In the genomic region with DNA sequence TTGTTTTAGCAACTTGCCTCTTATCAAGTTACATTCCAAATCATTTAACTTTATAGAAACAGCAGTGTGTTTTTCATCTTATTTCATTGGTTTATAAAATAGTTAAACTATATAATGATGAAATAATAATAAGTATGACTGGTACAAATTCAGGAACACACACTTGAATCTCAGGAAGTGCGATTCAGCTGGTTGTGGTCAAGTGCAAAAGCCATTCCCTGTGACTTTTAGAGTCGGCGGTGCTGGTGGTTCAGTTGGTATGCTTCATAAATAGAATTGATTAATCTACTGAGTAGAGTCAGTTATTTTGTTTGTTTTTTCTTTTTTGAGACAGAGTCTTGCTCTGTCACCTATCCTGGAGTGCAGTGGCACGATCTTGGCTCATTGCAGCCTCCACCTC, we compare ENCODE assay signal across 24 cellular contexts. TPM values are rescaled to one million over a fixed set of nuclear protein-coding genes. Genes with fewer than 3 reads are reported as not detected.
DNase-seq lines count a peak whose midpoint lies in the region; FAIRE-seq and TF ChIP-seq lines count a peak whose summit lies in the region.
"Had no signal": no experiment of that assay in that cellular context is flagged by ENCODE, and none has a peak within 500 bp of the region (broad histone marks: within the 10 kb centered on the region; RNA-seq: fewer than 3 reads in every experiment).

No MANE protein-coding gene starts in this region.

- H2AK5ac ChIP-seq in trophoblast cell (ENCODE audit: low read length): no peak overlapping the region

- H3K36me3 ChIP-seq in GM23248 (ENCODE audit: low read depth) (peaks cover 44% of the 10 kb centered on the region), endothelial cell of umbilical vein (ENCODE audit: control insufficient read depth in 2 of 2, extremely low read depth in 1 of 2, insufficient read depth in 2 of 2, low read length in 2 of 2) (peaks cover 11% of the 10 kb centered on the region in 2 experiments), trophoblast cell (ENCODE audit: control insufficient read depth in 1 of 2, insufficient read depth in 2 of 2, low read length in 2 of 2) (peaks cover 7 to 9% of the 10 kb centered on the region in 2 experiments)

- H3K14ac ChIP-seq in trophoblast cell (ENCODE audit: low read length): no peak overlapping the region

- H3K9me2 ChIP-seq in GM23248 (ENCODE audit: insufficient read depth): no peaks in the 10 kb centered on the region

- H3K4me3 ChIP-seq in GM23248: no peak overlapping the region
- H3K4me3 ChIP-seq in NB4 (ENCODE audit: low read depth, low read length): no peak overlapping the region
- no peak overlapping the region for H3K4me3 ChIP-seq in endothelial cell of umbilical vein (replicated peaks in 1 of 3; ENCODE audit: insufficient read depth in 1 of 3, low read depth in 1 of 3, low read length in 3 of 3)
- H3K4me3 ChIP-seq in trophoblast cell (ENCODE audit: low read depth, low read length): no peak overlapping the region
- H3K4me3 ChIP-seq: hepatocyte, left lung had no signal

- POLR2A ChIA-PET in endothelial cell of umbilical vein (lab: Charles Lee): no interaction called here

- H4K12ac ChIP-seq in trophoblast cell (ENCODE audit: low read depth, low read length): no peak overlapping the region

- H2AFZ ChIP-seq in GM23248 (no peak overlapping the region), endothelial cell of umbilical vein (ENCODE audit: low read depth, low read length) (no peak overlapping the region), trophoblast cell (ENCODE audit: insufficient read depth, low read length, poor library complexity) (no peak overlapping the region)
- H2AFZ ChIP-seq: hepatocyte had no signal

- no peak overlapping the region for H4K91ac ChIP-seq in trophoblast cell (ENCODE audit: low read depth, low read length)

- TF ChIP-seq POLR2A in NB4 (IDR thresholded peaks at IDR 0.05; ENCODE audit: extremely low read depth, insufficient read length) (no peak), endothelial cell of umbilical vein (IDR thresholded peaks at IDR 0.05; ENCODE audit: low read depth, low read length) (no peak)

- in situ Hi-C loops in GM23248 (cut with MboI): no loop called here

- H3K4ac ChIP-seq in trophoblast cell (ENCODE audit: low read depth, low read length): no peak overlapping the region

- 92 to 98% methylated on average over 4 of the region's 4 CpGs for WGBS in GM23248 (ENCODE audit: low coverage in 1 of 2, low lambda C conversion rate in 2 of 2, missing lambda C conversion rate in 2 of 2), 2 experiments
- no CpG with 5 or more reads among the region's 4 CpGs for WGBS in trophoblast cell (ENCODE audit: extremely low coverage, insufficient coverage, insufficient read length)

- H3K27ac ChIP-seq in GM23248: no peak overlapping the region
- no peak overlapping the region for H3K27ac ChIP-seq in endothelial cell of umbilical vein (ENCODE audit: insufficient read depth, low read depth, low read length)
- H3K27ac ChIP-seq in trophoblast cell (ENCODE audit: low read depth, low read length): peak overlapping the region; percentile 28
- H3K27ac ChIP-seq: hepatocyte, KMS-11, left lung had no signal

- DNase-seq in GM23248 (peak; percentile 19), NB4 (ENCODE audit: low read depth) (peak; percentile 13), endothelial cell of umbilical vein (ENCODE audit: low read depth, low spot score) (no peak), trophoblast cell (no peak), posterior vena cava (ENCODE audit: low spot score) (no peak), head of caudate nucleus (no peak), T1000 (lab: John Stamatoyannopoulos, UW) (no peak)
- DNase-seq in activated CD4-positive, alpha-beta T cell treated with anti-CD3 and anti-CD28 coated beads, Interleukin-2, amount 50 U/mL, for 1 hour: no peak
- DNase-seq: activated CD4-positive, alpha-beta T cell treated with anti-CD3 and anti-CD28 coated beads for 4 hours; activated naive CD4-positive, alpha-beta T cell; activated T-cell treated with anti-CD3 and anti-CD28 coated beads, Interleukin-2, amount 50 U/mL, for 4 hours; amniotic stem cell; caudate nucleus; CD4-positive, alpha-beta memory T cell; dermis blood vessel endothelial cell; NCI-H2171; NCI-H524; posterior cingulate gyrus; T-helper 1 cell had no signal

- intact Hi-C loops in endothelial cell of umbilical vein (cut with micrococcal nuclease) (no loop called here), posterior vena cava (cut with DNase I) (no loop called here), head of caudate nucleus (cut with DNase I) (no loop called here)

- H3K9ac ChIP-seq in GM23248 (no peak overlapping the region), endothelial cell of umbilical vein (replicated peaks; ENCODE audit: extremely low read depth, insufficient read depth, low read length) (no peak overlapping the region), trophoblast cell (ENCODE audit: low read length) (no peak overlapping the region)
- H3K9ac ChIP-seq: KMS-11 had no signal

- H3K9me3 ChIP-seq in GM23248 (ENCODE audit: low read depth) (no peaks in the 10 kb centered on the region), endothelial cell of umbilical vein (replicated peaks; ENCODE audit: control insufficient read depth, insufficient read depth, low read length) (no peaks in the 10 kb centered on the region), trophoblast cell (ENCODE audit: insufficient read depth, low read depth, low read length) (no peaks in the 10 kb centered on the region)
- H3K9me3 ChIP-seq: left lung had no signal

- no peak overlapping the region for H2BK12ac ChIP-seq in trophoblast cell (ENCODE audit: low read length)

- no TSS peak for BruUV-seq in endothelial cell of umbilical vein (replicated peaks; lab: Mats Ljungman, UMichigan)

- no peaks in the 10 kb centered on the region for H3F3A ChIP-seq in GM23248 (ENCODE audit: insufficient read depth)

- dilution Hi-C loops in endothelial cell of umbilical vein (cut with MboI; ENCODE audit: extremely low pct_ligation_motif_present, low sequenced_read_pairs): no loop called here

- H3K4me1 ChIP-seq in GM23248 (ENCODE audit: insufficient read depth) (no peaks in the 10 kb centered on the region), endothelial cell of umbilical vein (ENCODE audit: control insufficient read depth, extremely low read depth, insufficient read depth, low read length) (peaks cover 3% of the 10 kb centered on the region), trophoblast cell (ENCODE audit: control insufficient read depth in 1 of 2, insufficient read depth in 2 of 2, low read length in 2 of 2) (peaks cover 0 to 3% of the 10 kb centered on the region in 2 experiments)
- H3K4me1 ChIP-seq: left lung had no signal

- H4K8ac ChIP-seq in trophoblast cell (ENCODE audit: low read depth, low read length): no peak overlapping the region

- H4K20me1 ChIP-seq in GM23248 (ENCODE audit: insufficient read depth) (no peaks in the 10 kb centered on the region), endothelial cell of umbilical vein (replicated peaks; ENCODE audit: control insufficient read depth, extremely low read depth, insufficient read depth, low read length) (no peaks in the 10 kb centered on the region)

- H3K4me2 ChIP-seq in GM23248 (ENCODE audit: unreplicated experiment): no peak overlapping the region
- H3K4me2 ChIP-seq in endothelial cell of umbilical vein (ENCODE audit: insufficient read depth, low read length): no peak overlapping the region
- H3K4me2 ChIP-seq in trophoblast cell (ENCODE audit: low read length): no peak overlapping the region
- H3K4me2 ChIP-seq: hepatocyte, KMS-11 had no signal

- no peak overlapping the region for H2BK120ac ChIP-seq in trophoblast cell (ENCODE audit: insufficient read depth, low read length, poor library complexity)

- no peaks in the 10 kb centered on the region for H3K9me1 ChIP-seq in endothelial cell of umbilical vein (replicated peaks; ENCODE audit: control insufficient read depth, extremely low read depth, insufficient read depth, low read length)

- CTCF ChIA-PET in endothelial cell of umbilical vein (lab: Charles Lee): no interaction called here

- H3K27me3 ChIP-seq in GM23248 (replicated peaks; ENCODE audit: insufficient read depth) (no peaks in the 10 kb centered on the region), endothelial cell of umbilical vein (ENCODE audit: control insufficient read depth in 2 of 2, insufficient read depth in 2 of 2, low read length in 2 of 2) (no peaks in the 10 kb centered on the region), trophoblast cell (ENCODE audit: insufficient read depth, low read length) (no peaks in the 10 kb centered on the region)
- H3K27me3 ChIP-seq: hepatocyte, left lung had no signal

- no peak overlapping the region for H3K18ac ChIP-seq in trophoblast cell (ENCODE audit: low read length)

- TF ChIP-seq CTCF in NB4 (IDR thresholded peaks at IDR 0.05; ENCODE audit: low read depth, low read length): no peak
- no peak for TF ChIP-seq CTCF in endothelial cell of umbilical vein (IDR thresholded peaks at IDR 0.05; ENCODE audit: extremely low read depth in 1 of 2, insufficient read depth in 1 of 2, low read depth in 1 of 2, low read length in 2 of 2)

- H2BK5ac ChIP-seq in trophoblast cell (ENCODE audit: low read depth, low read length, poor library complexity): no peak overlapping the region

- H3K79me2 ChIP-seq in GM23248 (ENCODE audit: insufficient read depth) (0 out of 2 replicates have a peak, but pooled peaks cover 5% of the 10 kb centered on the region), endothelial cell of umbilical vein (ENCODE audit: control insufficient read depth, insufficient read depth, low read length) (no peaks in the 10 kb centered on the region), trophoblast cell (ENCODE audit: control insufficient read depth, insufficient read depth, low read length, poor library complexity) (no peaks in the 10 kb centered on the region)

- no peak for FAIRE-seq in endothelial cell of umbilical vein (lab: Jason Lieb, UNC)
- FAIRE-seq: G401.6, GM19239 had no signal

- no peak overlapping the region for H3K23ac ChIP-seq in trophoblast cell (ENCODE audit: low read length)

- H3K79me1 ChIP-seq in trophoblast cell (ENCODE audit: low read length): no peaks in the 10 kb centered on the region

TF ChIP-seq in endothelial cell of umbilical vein, 7 proteins besides CTCF, POLR2A, EP300 and RAD21 (continues in another document):
- peak; percentile 27 for TF ChIP-seq FOS (IDR thresholded peaks at IDR 0.05; ENCODE audit: borderline replicate concordance, insufficient read depth, low read length)

RNA-seq across cellular contexts. Expression of a gene that starts 22.7 kb away (rescaled TPM):
- 33.9 and 41.7 TPM in 2 replicates for total RNA-seq in GM23248 (2014; rRNA removed; shearing (Covaris generic))
- polyA plus RNA-seq in GM23248 (2016; fragmentation: Nextera tagmentation; extraction: Ambion mirVana): 30.6 and 33.6 TPM in 2 replicates
- total RNA-seq in endothelial cell of umbilical vein: 35.4 and 39.9 TPM in 2 replicates
- 9.1 and 11.9 TPM in 2 replicates for polyA plus RNA-seq in endothelial cell of umbilical vein
- polyA plus RNA-seq in endothelial cell of umbilical vein (2011; cell fraction: cytosol; rRNA removed): 7.3 and 8.1 TPM in 2 replicates
- 46.6 and 57.5 TPM in 2 replicates for polyA plus RNA-seq in endothelial cell of umbilical vein (2011; cell fraction: nucleus; rRNA removed)
- 23.9 and 24.6 TPM in 2 replicates for polyA plus RNA-seq in endothelial cell of umbilical vein (2012)
- 39.4 and 43.0 TPM in 2 replicates for polyA minus RNA-seq in endothelial cell of umbilical vein
- 24.6 TPM for polyA minus RNA-seq in endothelial cell of umbilical vein (2011; cell fraction: cytosol; rRNA and poly(A)+ RNA removed)
- 53.3 and 80.0 TPM in 2 replicates for polyA minus RNA-seq in endothelial cell of umbilical vein (2011; cell fraction: nucleus; rRNA and poly(A)+ RNA removed)
- polyA plus RNA-seq in trophoblast cell (2013): 16.8 and 16.9 TPM in 2 replicates
- 10 to 100 TPM; 42.8 to 45.3 TPM for total RNA-seq in posterior vena cava

Comparison
In these comparisons a context has a peak if more than half of its experiments do, and no peak if none do; other contexts are left out.
1. DNase-seq: peak in GM23248 (single experiment) and NB4 (single experiment); none in endothelial cell of umbilical vein (single experiment), trophoblast cell (0 of 2), posterior vena cava (single experiment), head of caudate nucleus (0 of 42), T1000 (single experiment) and activated CD4-positive, alpha-beta T cell treated with anti-CD3 and anti-CD28 coated beads, Interleukin-2, amount 50 U/mL, for 1 hour (single experiment).